ENCODE assay signal across 1 cellular context in genomic region chr9:35690447-35691324, GRCh38.
TF ChIP-seq lines count a peak whose summit lies in the region.

No MANE protein-coding gene starts in this region.

TF ChIP-seq in K562, 482 proteins besides CTCF, POLR2A, EP300 and RAD21 (continued from another document and continues in another):
- TF ChIP-seq ZNF518B (CRISPR knock-in tag; IDR thresholded peaks at IDR 0.05), result no peak
- peak; percentile 38 for TF ChIP-seq ZFX (CRISPR knock-in tag; IDR thresholded peaks at IDR 0.05)
- no peak for TF ChIP-seq ZNF507 (tag; conservative IDR thresholded peaks at IDR 0.05)
- TF ChIP-seq ZNF780A (CRISPR knock-in tag; IDR thresholded peaks at IDR 0.05), result no peak
- TF ChIP-seq ZKSCAN3 (CRISPR knock-in tag; IDR thresholded peaks at IDR 0.05), result no peak
- TF ChIP-seq ZNF217 (CRISPR knock-in tag; IDR thresholded peaks at IDR 0.05), result no peak
- no peak for TF ChIP-seq HBP1 (CRISPR knock-in tag; IDR thresholded peaks at IDR 0.05)
- TF ChIP-seq CXXC5 (CRISPR knock-in tag; IDR thresholded peaks at IDR 0.05), result no peak; the same call in 1 of the 2 replicates
- TF ChIP-seq PHF20 (IDR thresholded peaks at IDR 0.05; ENCODE audit: partially characterized antibody), result no peak
- TF ChIP-seq MED1 (CRISPR knock-in tag; IDR thresholded peaks at IDR 0.05; ENCODE audit: borderline replicate concordance), result no peak
- no peak for TF ChIP-seq CBX1 (IDR thresholded peaks at IDR 0.05; ENCODE audit: low read depth)
- no peak for TF ChIP-seq FUS (optimal IDR thresholded peaks at IDR 0.05; ENCODE audit: low read depth, low read length)
- TF ChIP-seq TGIF2 (CRISPR knock-in tag; IDR thresholded peaks at IDR 0.05), result no peak
- TF ChIP-seq GATAD2B (IDR thresholded peaks at IDR 0.05; ENCODE audit: borderline replicate concordance), result no peak
- TF ChIP-seq MAFG (tag; conservative IDR thresholded peaks at IDR 0.05), result no peak
- TF ChIP-seq, protein P1, sequence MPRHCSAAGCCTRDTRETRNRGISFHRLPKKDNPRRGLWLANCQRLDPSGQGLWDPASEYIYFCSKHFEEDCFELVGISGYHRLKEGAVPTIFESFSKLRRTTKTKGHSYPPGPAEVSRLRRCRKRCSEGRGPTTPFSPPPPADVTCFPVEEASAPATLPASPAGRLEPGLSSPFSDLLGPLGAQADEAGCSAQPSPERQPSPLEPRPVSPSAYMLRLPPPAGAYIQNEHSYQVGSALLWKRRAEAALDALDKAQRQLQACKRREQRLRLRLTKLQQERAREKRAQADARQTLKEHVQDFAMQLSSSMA (CRISPR knock-in tag; IDR thresholded peaks at IDR 0.05), result no peak
- TF ChIP-seq ZNF175 (CRISPR knock-in tag; IDR thresholded peaks at IDR 0.05; ENCODE audit: low read depth), result 0 out of 2 replicates have a peak, but pooled peaks have one; percentile 25
- TF ChIP-seq TAF15 (IDR thresholded peaks at IDR 0.05; ENCODE audit: low read depth, low read length), result no peak
- no peak for TF ChIP-seq NRF1 (conservative IDR thresholded peaks at IDR 0.05 in 1 of 2, IDR thresholded peaks at IDR 0.05 in 1 of 2)
- TF ChIP-seq, protein P2, sequence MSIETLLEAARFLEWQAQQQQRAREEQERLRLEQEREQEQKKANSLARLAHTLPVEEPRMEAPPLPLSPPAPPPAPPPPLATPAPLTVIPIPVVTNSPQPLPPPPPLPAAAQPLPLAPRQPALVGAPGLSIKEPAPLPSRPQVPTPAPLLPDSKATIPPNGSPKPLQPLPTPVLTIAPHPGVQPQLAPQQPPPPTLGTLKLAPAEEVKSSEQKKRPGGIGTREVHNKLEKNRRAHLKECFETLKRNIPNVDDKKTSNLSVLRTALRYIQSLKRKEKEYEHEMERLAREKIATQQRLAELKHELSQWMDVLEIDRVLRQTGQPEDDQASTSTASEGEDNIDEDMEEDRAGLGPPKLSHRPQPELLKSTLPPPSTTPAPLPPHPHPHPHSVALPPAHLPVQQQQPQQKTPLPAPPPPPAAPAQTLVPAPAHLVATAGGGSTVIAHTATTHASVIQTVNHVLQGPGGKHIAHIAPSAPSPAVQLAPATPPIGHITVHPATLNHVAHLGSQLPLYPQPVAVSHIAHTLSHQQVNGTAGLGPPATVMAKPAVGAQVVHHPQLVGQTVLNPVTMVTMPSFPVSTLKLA (conservative IDR thresholded peaks at IDR 0.05), result peak; percentile 42 to 78; a peak in 1 of 4 replicates
- no peak for TF ChIP-seq TFAM (CRISPR knock-in tag; conservative IDR thresholded peaks at IDR 0.05)
- TF ChIP-seq MAFK (IDR thresholded peaks at IDR 0.05; ENCODE audit: low read length), result no peak
- TF ChIP-seq ZBTB26 (CRISPR knock-in tag; IDR thresholded peaks at IDR 0.05), result no peak
- TF ChIP-seq SP1 (CRISPR knock-in tag; IDR thresholded peaks at IDR 0.05), result no peak
- TF ChIP-seq, protein P3, sequence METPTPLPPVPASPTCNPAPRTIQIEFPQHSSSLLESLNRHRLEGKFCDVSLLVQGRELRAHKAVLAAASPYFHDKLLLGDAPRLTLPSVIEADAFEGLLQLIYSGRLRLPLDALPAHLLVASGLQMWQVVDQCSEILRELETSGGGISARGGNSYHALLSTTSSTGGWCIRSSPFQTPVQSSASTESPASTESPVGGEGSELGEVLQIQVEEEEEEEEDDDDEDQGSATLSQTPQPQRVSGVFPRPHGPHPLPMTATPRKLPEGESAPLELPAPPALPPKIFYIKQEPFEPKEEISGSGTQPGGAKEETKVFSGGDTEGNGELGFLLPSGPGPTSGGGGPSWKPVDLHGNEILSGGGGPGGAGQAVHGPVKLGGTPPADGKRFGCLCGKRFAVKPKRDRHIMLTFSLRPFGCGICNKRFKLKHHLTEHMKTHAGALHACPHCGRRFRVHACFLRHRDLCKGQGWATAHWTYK (CRISPR knock-in tag; IDR thresholded peaks at IDR 0.05), result no peak
- TF ChIP-seq HDAC6 (IDR thresholded peaks at IDR 0.05; ENCODE audit: low read depth, low read length), result no peak
- TF ChIP-seq WHSC1 (IDR thresholded peaks at IDR 0.05; ENCODE audit: low read length), result no peak
- 0 out of 4 replicates have a peak, but pooled peaks have one; percentile 22 to 26 for TF ChIP-seq FOXK2 (conservative IDR thresholded peaks at IDR 0.05 in 1 of 2, IDR thresholded peaks at IDR 0.05 in 1 of 2; ENCODE audit: low read depth in 2 of 2)
- no peak for TF ChIP-seq RB1 (IDR thresholded peaks at IDR 0.05; ENCODE audit: low read depth)
- peak; percentile 58; the same call in 1 of the 2 replicates for TF ChIP-seq PHF8 (IDR thresholded peaks at IDR 0.05; ENCODE audit: borderline replicate concordance, low read length)
- peak; percentile 59 for TF ChIP-seq POLR2B (IDR thresholded peaks at IDR 0.05; ENCODE audit: low read depth, partially characterized antibody)
- no peak for TF ChIP-seq GTF2A2 (tag; IDR thresholded peaks at IDR 0.05)
- TF ChIP-seq BRD4 (IDR thresholded peaks at IDR 0.05), result no peak
- TF ChIP-seq, protein P4, sequence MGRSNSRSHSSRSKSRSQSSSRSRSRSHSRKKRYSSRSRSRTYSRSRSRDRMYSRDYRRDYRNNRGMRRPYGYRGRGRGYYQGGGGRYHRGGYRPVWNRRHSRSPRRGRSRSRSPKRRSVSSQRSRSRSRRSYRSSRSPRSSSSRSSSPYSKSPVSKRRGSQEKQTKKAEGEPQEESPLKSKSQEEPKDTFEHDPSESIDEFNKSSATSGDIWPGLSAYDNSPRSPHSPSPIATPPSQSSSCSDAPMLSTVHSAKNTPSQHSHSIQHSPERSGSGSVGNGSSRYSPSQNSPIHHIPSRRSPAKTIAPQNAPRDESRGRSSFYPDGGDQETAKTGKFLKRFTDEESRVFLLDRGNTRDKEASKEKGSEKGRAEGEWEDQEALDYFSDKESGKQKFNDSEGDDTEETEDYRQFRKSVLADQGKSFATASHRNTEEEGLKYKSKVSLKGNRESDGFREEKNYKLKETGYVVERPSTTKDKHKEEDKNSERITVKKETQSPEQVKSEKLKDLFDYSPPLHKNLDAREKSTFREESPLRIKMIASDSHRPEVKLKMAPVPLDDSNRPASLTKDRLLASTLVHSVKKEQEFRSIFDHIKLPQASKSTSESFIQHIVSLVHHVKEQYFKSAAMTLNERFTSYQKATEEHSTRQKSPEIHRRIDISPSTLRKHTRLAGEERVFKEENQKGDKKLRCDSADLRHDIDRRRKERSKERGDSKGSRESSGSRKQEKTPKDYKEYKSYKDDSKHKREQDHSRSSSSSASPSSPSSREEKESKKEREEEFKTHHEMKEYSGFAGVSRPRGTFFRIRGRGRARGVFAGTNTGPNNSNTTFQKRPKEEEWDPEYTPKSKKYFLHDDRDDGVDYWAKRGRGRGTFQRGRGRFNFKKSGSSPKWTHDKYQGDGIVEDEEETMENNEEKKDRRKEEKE (IDR thresholded peaks at IDR 0.05; ENCODE audit: borderline replicate concordance in 1 of 2, control insufficient read depth in 1 of 2, low read depth in 2 of 2, low read length in 1 of 2), result no peak
- TF ChIP-seq, protein P5, sequence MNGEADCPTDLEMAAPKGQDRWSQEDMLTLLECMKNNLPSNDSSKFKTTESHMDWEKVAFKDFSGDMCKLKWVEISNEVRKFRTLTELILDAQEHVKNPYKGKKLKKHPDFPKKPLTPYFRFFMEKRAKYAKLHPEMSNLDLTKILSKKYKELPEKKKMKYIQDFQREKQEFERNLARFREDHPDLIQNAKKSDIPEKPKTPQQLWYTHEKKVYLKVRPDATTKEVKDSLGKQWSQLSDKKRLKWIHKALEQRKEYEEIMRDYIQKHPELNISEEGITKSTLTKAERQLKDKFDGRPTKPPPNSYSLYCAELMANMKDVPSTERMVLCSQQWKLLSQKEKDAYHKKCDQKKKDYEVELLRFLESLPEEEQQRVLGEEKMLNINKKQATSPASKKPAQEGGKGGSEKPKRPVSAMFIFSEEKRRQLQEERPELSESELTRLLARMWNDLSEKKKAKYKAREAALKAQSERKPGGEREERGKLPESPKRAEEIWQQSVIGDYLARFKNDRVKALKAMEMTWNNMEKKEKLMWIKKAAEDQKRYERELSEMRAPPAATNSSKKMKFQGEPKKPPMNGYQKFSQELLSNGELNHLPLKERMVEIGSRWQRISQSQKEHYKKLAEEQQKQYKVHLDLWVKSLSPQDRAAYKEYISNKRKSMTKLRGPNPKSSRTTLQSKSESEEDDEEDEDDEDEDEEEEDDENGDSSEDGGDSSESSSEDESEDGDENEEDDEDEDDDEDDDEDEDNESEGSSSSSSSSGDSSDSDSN (IDR thresholded peaks at IDR 0.05; ENCODE audit: borderline replicate concordance in 1 of 2, low read depth in 2 of 2, low read length in 2 of 2), result 0 out of 4 replicates have a peak, but pooled peaks of 1 of the 2 experiments have one; percentile 5
- TF ChIP-seq THRA (IDR thresholded peaks at IDR 0.05), result no peak
- no peak for TF ChIP-seq ZNF408 (CRISPR knock-in tag; IDR thresholded peaks at IDR 0.05; ENCODE audit: low read depth)
- TF ChIP-seq SMC3 (conservative IDR thresholded peaks at IDR 0.05; ENCODE audit: insufficient read depth, low read depth, low read length), result no peak
- TF ChIP-seq, protein P6, sequence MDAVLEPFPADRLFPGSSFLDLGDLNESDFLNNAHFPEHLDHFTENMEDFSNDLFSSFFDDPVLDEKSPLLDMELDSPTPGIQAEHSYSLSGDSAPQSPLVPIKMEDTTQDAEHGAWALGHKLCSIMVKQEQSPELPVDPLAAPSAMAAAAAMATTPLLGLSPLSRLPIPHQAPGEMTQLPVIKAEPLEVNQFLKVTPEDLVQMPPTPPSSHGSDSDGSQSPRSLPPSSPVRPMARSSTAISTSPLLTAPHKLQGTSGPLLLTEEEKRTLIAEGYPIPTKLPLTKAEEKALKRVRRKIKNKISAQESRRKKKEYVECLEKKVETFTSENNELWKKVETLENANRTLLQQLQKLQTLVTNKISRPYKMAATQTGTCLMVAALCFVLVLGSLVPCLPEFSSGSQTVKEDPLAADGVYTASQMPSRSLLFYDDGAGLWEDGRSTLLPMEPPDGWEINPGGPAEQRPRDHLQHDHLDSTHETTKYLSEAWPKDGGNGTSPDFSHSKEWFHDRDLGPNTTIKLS (IDR thresholded peaks at IDR 0.05; ENCODE audit: borderline replicate concordance, low read depth), result no peak
- no peak for TF ChIP-seq KHSRP (IDR thresholded peaks at IDR 0.05)
- TF ChIP-seq MTA2 (IDR thresholded peaks at IDR 0.05; ENCODE audit: low read depth), result no peak
- no peak for TF ChIP-seq ESRRA (IDR thresholded peaks at IDR 0.05; ENCODE audit: borderline replicate concordance, low read depth)
- TF ChIP-seq C11orf30 (IDR thresholded peaks at IDR 0.05; ENCODE audit: low read depth), result no peak
- TF ChIP-seq SMAD2 (IDR thresholded peaks at IDR 0.05; ENCODE audit: low read depth, low read length), result no peak
- no peak for TF ChIP-seq GABPB1 (CRISPR knock-in tag; IDR thresholded peaks at IDR 0.05)
